ENCODE assay signal across 25 cellular contexts in genomic region chr5:168784449-168784848, GRCh38.
"Had no signal": no experiment of that assay in that cellular context is flagged by ENCODE, and none has a peak within 500 bp of the region (broad histone marks: within the 10 kb centered on the region; RNA-seq: fewer than 3 reads in every experiment).

No MANE protein-coding gene starts in this region.

- H3K36me3 Mint-ChIP-seq: activated naive CD8-positive, alpha-beta T cell treated with anti-CD3 and anti-CD28 coated beads for 36 hours; natural killer cell treated with Interleukin-12 subunit alpha and Interleukin-12 subunit beta and Interleukin-15 and Interleukin-18, amount 100 ng/mL, for 72 hours had no signal

- ATAC-seq: activated CD4-positive, CD25-positive, alpha-beta regulatory T cell treated with anti-CD3 and anti-CD28 coated beads, Interleukin-2, amount 50 U/mL, for 24 hours; activated T-helper 17 cell treated with anti-CD3 and anti-CD28 coated beads, Interleukin-2, amount 50 U/mL, for 72 hours; gastroesophageal sphincter; left ventricle myocardium superior; natural killer cell treated with Interleukin-12 subunit alpha and Interleukin-12 subunit beta and Interleukin-15 and Interleukin-18, amount 100 ng/mL, for 72 hours had no signal

- H3K4me3 ChIP-seq: coronary artery, esophagus muscularis mucosa, gastroesophageal sphincter, ovary, prostate gland, spleen, thoracic aorta, vagina had no signal

- H3K27ac Mint-ChIP-seq: activated naive CD8-positive, alpha-beta T cell treated with anti-CD3 and anti-CD28 coated beads for 36 hours; activated T-cell treated with anti-CD3 and anti-CD28 coated beads, Interleukin-2, amount 50 U/mL, for 24 hours; activated T-helper 17 cell treated with anti-CD3 and anti-CD28 coated beads, Interleukin-2, amount 50 U/mL, for 72 hours; natural killer cell treated with Interleukin-12 subunit alpha and Interleukin-12 subunit beta and Interleukin-15 and Interleukin-18, amount 100 ng/mL, for 72 hours; type B pancreatic cell had no signal

- H3K4me1 Mint-ChIP-seq: activated naive CD8-positive, alpha-beta T cell treated with anti-CD3 and anti-CD28 coated beads for 36 hours; activated T-helper 17 cell treated with anti-CD3 and anti-CD28 coated beads, Interleukin-2, amount 50 U/mL, for 72 hours had no signal

- H3K9me3 Mint-ChIP-seq: activated T-cell treated with anti-CD3 and anti-CD28 coated beads, Interleukin-2, amount 50 U/mL, for 24 hours; activated T-helper 17 cell treated with anti-CD3 and anti-CD28 coated beads, Interleukin-2, amount 50 U/mL, for 72 hours; natural killer cell treated with Interleukin-12 subunit alpha and Interleukin-12 subunit beta and Interleukin-15 and Interleukin-18, amount 100 ng/mL, for 72 hours; type B pancreatic cell had no signal

- H3K4me3 Mint-ChIP-seq: activated naive CD8-positive, alpha-beta T cell treated with anti-CD3 and anti-CD28 coated beads for 36 hours; activated T-cell treated with anti-CD3 and anti-CD28 coated beads, Interleukin-2, amount 50 U/mL, for 24 hours; activated T-helper 17 cell treated with anti-CD3 and anti-CD28 coated beads, Interleukin-2, amount 50 U/mL, for 72 hours; natural killer cell treated with Interleukin-12 subunit alpha and Interleukin-12 subunit beta and Interleukin-15 and Interleukin-18, amount 100 ng/mL, for 72 hours; type B pancreatic cell had no signal

- DNase-seq: activated CD4-positive, alpha-beta T cell treated with anti-CD3 and anti-CD28 coated beads, Interleukin-2, amount 50 U/mL, for 1 hour; activated CD8-positive, alpha-beta memory T cell treated with anti-CD3 and anti-CD28 coated beads for 24 hours; activated CD8-positive, alpha-beta memory T cell treated with anti-CD3 and anti-CD28 coated beads, Interleukin-2, amount 50 U/mL, for 4 hours; activated naive CD8-positive, alpha-beta T cell treated with anti-CD3 and anti-CD28 coated beads for 36 hours; activated T-cell treated with anti-CD3 and anti-CD28 coated beads, Interleukin-2, amount 50 U/mL, for 24 hours; cerebellar nuclear complex; head of caudate nucleus; hypothalamus; left ventricle myocardium superior; mammary epithelial cell; midbrain; ovary; stimulated activated CD4-positive, alpha-beta T cell treated with anti-CD3 and anti-CD28 coated beads, Interleukin-4, amount 100 ng/mL, for 24 hours; stimulated activated naive CD4-positive, alpha-beta T cell treated with Interleukin-2 at 50 U/mL for 16 hours had no signal
